9 cellular contexts compared by ENCODE assay signal in the genomic region with DNA sequence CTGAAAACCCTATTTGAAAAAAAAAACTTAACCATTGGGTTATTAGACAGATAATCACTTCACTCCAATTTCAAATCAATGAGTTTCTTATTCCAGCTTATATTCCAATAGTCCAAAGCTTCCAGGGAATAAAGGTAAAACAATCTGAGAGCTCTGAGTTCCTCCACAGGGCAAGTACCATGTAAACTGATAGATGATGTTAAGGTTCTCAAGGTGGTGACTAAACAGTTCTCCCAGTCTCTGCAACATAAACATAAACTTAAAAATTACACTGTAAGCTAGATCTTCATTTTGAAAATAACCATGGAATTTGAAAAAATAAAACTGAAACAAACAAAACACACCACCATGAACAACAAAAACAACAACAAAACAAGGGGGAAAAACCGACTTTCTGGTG.
DNase-seq lines count a peak whose midpoint lies in the region; ATAC-seq and TF ChIP-seq lines count a peak whose summit lies in the region.
"Had no signal": no experiment of that assay in that cellular context is flagged by ENCODE, and none has a peak within 500 bp of the region (broad histone marks: within the 10 kb centered on the region; RNA-seq: fewer than 3 reads in every experiment).

No MANE protein-coding gene starts in this region.

- peak; percentile 11 for ATAC-seq in GM21360 (IDR thresholded peaks at IDR 0.05; ENCODE audit: unreplicated experiment)
- ATAC-seq in HG03159 (IDR thresholded peaks at IDR 0.05; ENCODE audit: unreplicated experiment): peak; percentile 10
- no peak for ATAC-seq in activated naive CD8-positive, alpha-beta T cell treated with anti-CD3 and anti-CD28 coated beads, Interleukin-2, amount 50 U/mL, for 24 hours

- DNase-seq in activated naive CD8-positive, alpha-beta T cell treated with anti-CD3 and anti-CD28 coated beads, Interleukin-2, amount 50 U/mL, for 24 hours: no peak
- DNase-seq in NCI-H146 treated with DMSO at 0.1 percent for 48 hours (lab: John Stamatoyannopoulos, UW; ENCODE audit: unreplicated experiment) (no peak), AG20443 (ENCODE audit: low spot score) (no peak), globus pallidus (ENCODE audit: low spot score) (no peak), NCI-H2196 treated with DMSO at 0.1 percent for 48 hours (lab: John Stamatoyannopoulos, UW; ENCODE audit: unreplicated experiment) (no peak)
- DNase-seq: GOT3 had no signal

- TF ChIP-seq CTCF in DOHH2 (IDR thresholded peaks at IDR 0.05; ENCODE audit: low read depth, low read length, poor library complexity, severe bottlenecking): no peak

- H3K36me3 ChIP-seq in DOHH2 (ENCODE audit: control insufficient read depth, low read length): no peaks in the 10 kb centered on the region

- H3K4me2 ChIP-seq in DOHH2 (ENCODE audit: low read length): peak overlapping the region; percentile 54

- no peaks in the 10 kb centered on the region for H4K20me1 ChIP-seq in DOHH2 (ENCODE audit: control insufficient read depth, insufficient read depth, low read depth, low read length)

- H3K36me3 Mint-ChIP-seq in activated naive CD8-positive, alpha-beta T cell treated with anti-CD3 and anti-CD28 coated beads, Interleukin-2, amount 50 U/mL, for 24 hours (ENCODE audit: low read depth): peaks cover 4% of the 10 kb centered on the region

- peak overlapping the region; percentile 80 for H3K27ac Mint-ChIP-seq in activated naive CD8-positive, alpha-beta T cell treated with anti-CD3 and anti-CD28 coated beads, Interleukin-2, amount 50 U/mL, for 24 hours

- no peaks in the 10 kb centered on the region for H3K9me3 Mint-ChIP-seq in activated naive CD8-positive, alpha-beta T cell treated with anti-CD3 and anti-CD28 coated beads, Interleukin-2, amount 50 U/mL, for 24 hours

- no peaks in the 10 kb centered on the region for H3F3A ChIP-seq in DOHH2 (ENCODE audit: control insufficient read depth, insufficient read depth)

- peak overlapping the region; percentile 39 for H3K4me3 ChIP-seq in DOHH2 (ENCODE audit: low read length)

- H3K4me3 Mint-ChIP-seq in activated naive CD8-positive, alpha-beta T cell treated with anti-CD3 and anti-CD28 coated beads, Interleukin-2, amount 50 U/mL, for 24 hours: peak overlapping the region; percentile 65

- H3K9me3 ChIP-seq in DOHH2 (ENCODE audit: control insufficient read depth, insufficient read depth, low read length): no peaks in the 10 kb centered on the region; the same call in 1 of the 2 replicates

- no peaks in the 10 kb centered on the region for H3K27me3 ChIP-seq in DOHH2 (ENCODE audit: control insufficient read depth, low read length)

- no peaks in the 10 kb centered on the region for H3K9me2 ChIP-seq in DOHH2 (replicated peaks; ENCODE audit: control insufficient read depth, low read length)

- H3K4me1 ChIP-seq in DOHH2 (ENCODE audit: control insufficient read depth, low read length): peaks cover 38% of the 10 kb centered on the region

- peak overlapping the region; percentile 27 for H3K27ac ChIP-seq in DOHH2 (ENCODE audit: low read depth, low read length)

- no peaks in the 10 kb centered on the region for H3K79me2 ChIP-seq in DOHH2 (ENCODE audit: control insufficient read depth, low read length)

- H3K27me3 Mint-ChIP-seq in activated naive CD8-positive, alpha-beta T cell treated with anti-CD3 and anti-CD28 coated beads, Interleukin-2, amount 50 U/mL, for 24 hours: no peaks in the 10 kb centered on the region

- H3K4me1 Mint-ChIP-seq in activated naive CD8-positive, alpha-beta T cell treated with anti-CD3 and anti-CD28 coated beads, Interleukin-2, amount 50 U/mL, for 24 hours: peaks cover 46% of the 10 kb centered on the region
